ENCODE assay signal across 8 cellular contexts in the genomic region with DNA sequence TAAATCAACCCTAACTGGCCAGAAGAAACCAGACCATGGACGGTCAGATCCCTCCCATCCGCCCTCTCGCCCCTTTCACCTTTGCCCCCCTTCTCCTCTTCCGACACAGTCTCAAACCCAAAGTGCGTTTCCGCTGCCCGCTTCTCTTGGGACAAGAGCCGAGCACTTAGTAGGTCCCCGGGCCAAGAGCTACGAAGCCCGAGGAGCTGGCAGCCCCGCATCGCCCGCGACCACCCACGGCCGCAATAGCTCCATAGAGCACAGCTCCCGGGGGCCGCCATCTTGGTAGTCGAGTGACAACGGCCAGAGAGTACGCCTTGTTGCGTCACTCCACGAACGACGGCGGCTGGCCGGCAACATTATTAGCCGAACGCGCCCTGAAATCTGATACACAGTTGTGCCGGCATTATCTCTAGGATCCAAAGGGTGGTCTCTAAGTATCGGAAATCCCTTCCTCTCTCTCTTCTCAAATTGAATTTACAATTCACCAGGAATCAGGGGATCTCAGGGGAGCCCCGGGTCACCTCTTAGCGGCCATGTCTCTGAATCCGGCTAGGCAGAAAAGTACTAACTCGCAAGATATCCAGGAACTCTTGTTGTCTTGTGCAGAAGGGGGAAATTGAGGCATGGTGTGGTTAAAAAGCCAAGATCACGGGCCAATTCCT. TPM values are rescaled to one million over a fixed set of nuclear protein-coding genes. Genes with fewer than 3 reads are reported as not detected.
DNase-seq lines count a peak whose midpoint lies in the region; ATAC-seq lines count a peak whose summit lies in the region.

Gene COQ5 (minus strand): TSS at position 298 of the 665 bp plus-strand sequence. CDS start 17 bp downstream, at position 281.

- peak; percentile 54 for ATAC-seq in GM18861 (IDR thresholded peaks at IDR 0.05; ENCODE audit: unreplicated experiment)
- peak; percentile 61 for ATAC-seq in HG03103 (IDR thresholded peaks at IDR 0.05; ENCODE audit: low read depth, unreplicated experiment)

- peak; percentile 76 for DNase-seq in A172 (ENCODE audit: low spot score)
- DNase-seq in NCI-H2196 treated with DMSO at 0.1 percent for 48 hours (lab: John Stamatoyannopoulos, UW; ENCODE audit: unreplicated experiment): peak; percentile 65
- peak; percentile 67 for DNase-seq in activated CD4-positive, CD25-positive, alpha-beta regulatory T cell treated with anti-CD3 and anti-CD28 coated beads, Interleukin-2, amount 50 U/mL, for 16 hours (ENCODE audit: low read depth, low spot score)
- DNase-seq in central memory CD4-positive, alpha-beta T cell: peak; percentile 79
- peak; percentile 96 for DNase-seq in inferior parietal cortex (ENCODE audit: extremely low spot score)
- peak; percentile 76 to 81 for DNase-seq in stimulated activated CD4-positive, alpha-beta T cell treated with anti-CD3 and anti-CD28 coated beads, Interleukin-12 subunit alpha, Interleukin-12 subunit beta, amount 100 ng/mL, for 24 hours (ENCODE audit: low read depth in 2 of 2)

RNA-seq across cellular contexts. Expression of gene COQ5, which starts in this region (rescaled TPM):
- total RNA-seq in A172 (2014; rRNA removed; shearing (Covaris generic)): 30.2 and 39.2 TPM in 2 replicates

Comparison
In these comparisons a context has a peak if more than half of its experiments do, and no peak if none do; other contexts are left out.
1. Peak in every context shown above with its lines: DNase-seq and ATAC-seq.